In genomic region chr13:78655906-78656305, GRCh38 we compare ENCODE assay signal across 1 cellular context.
TF ChIP-seq lines count a peak whose summit lies in the region.

No MANE protein-coding gene starts in this region.

TF ChIP-seq in GM12878, 131 proteins besides CTCF, POLR2A, EP300 and RAD21:
- no peak for TF ChIP-seq EED (IDR thresholded peaks at IDR 0.05; ENCODE audit: low read depth)
- TF ChIP-seq ETV6 (conservative IDR thresholded peaks at IDR 0.05 in 1 of 2, IDR thresholded peaks at IDR 0.05 in 1 of 2; ENCODE audit: borderline replicate concordance in 1 of 2, low read depth in 1 of 2): no peak
- no peak for TF ChIP-seq YY1 (IDR thresholded peaks at IDR 0.05; ENCODE audit: low read depth, low read length)
- TF ChIP-seq IRF4 (IDR thresholded peaks at IDR 0.05; ENCODE audit: low read depth, low read length): no peak
- TF ChIP-seq CEBPZ (IDR thresholded peaks at IDR 0.05; ENCODE audit: low read depth, low read length): no peak
- no peak for TF ChIP-seq BCLAF1 (IDR thresholded peaks at IDR 0.05)
- no peak for TF ChIP-seq HDAC2 (IDR thresholded peaks at IDR 0.05)
- no peak for TF ChIP-seq PML (IDR thresholded peaks at IDR 0.05; ENCODE audit: low read length)
- TF ChIP-seq REST (IDR thresholded peaks at IDR 0.05; ENCODE audit: low read depth, low read length): no peak
- no peak for TF ChIP-seq CUX1 (IDR thresholded peaks at IDR 0.05; ENCODE audit: insufficient replicate concordance, low read depth, low read length)
- TF ChIP-seq BMI1 (IDR thresholded peaks at IDR 0.05; ENCODE audit: borderline replicate concordance): no peak
- no peak for TF ChIP-seq ELK1 (IDR thresholded peaks at IDR 0.05; ENCODE audit: low read depth, low read length)
- TF ChIP-seq ZNF622 (IDR thresholded peaks at IDR 0.05): no peak
- TF ChIP-seq CHD1 (IDR thresholded peaks at IDR 0.05; ENCODE audit: low read depth, low read length): no peak
